Comparison of ENCODE assay signal across 22 cellular contexts in genomic region chr5:588406-588995, GRCh38.
"Had no signal": no experiment of that assay in that cellular context is flagged by ENCODE, and none has a peak within 500 bp of the region (broad histone marks: within the 10 kb centered on the region; RNA-seq: fewer than 3 reads in every experiment).

No MANE protein-coding gene starts in this region.

- H3K4me3 ChIP-seq: breast epithelium, gastrocnemius medialis, left lung, lower lobe of right lung, pancreas, psoas muscle, suprapubic skin, tibial nerve had no signal

- H3K4me1 ChIP-seq: breast epithelium, gastrocnemius medialis, left lung, lower lobe of right lung, pancreas, psoas muscle, suprapubic skin, tibial nerve had no signal

- DNase-seq: activated CD4-positive, alpha-beta memory T cell treated with anti-CD3 and anti-CD28 coated beads, Interleukin-2, amount 10 ng/mL, durations not matched to agents 7 days and 5 days; activated CD4-positive, alpha-beta T cell treated with anti-CD3 and anti-CD28 coated beads for 1 hour; activated CD4-positive, alpha-beta T cell treated with anti-CD3 and anti-CD28 coated beads, Interleukin-2, amount 10 ng/mL, durations not matched to agents 7 days and 5 days; activated naive CD4-positive, alpha-beta T cell; activated T-cell treated with anti-CD3 and anti-CD28 coated beads, Interleukin-2, amount 50 U/mL, for 48 hours; cortex of kidney; effector memory CD8-positive, alpha-beta T cell; erythroblast; gastrocnemius medialis; glutamatergic neuron; left lung; lower lobe of right lung; mesenchymal stem cell; psoas muscle; stimulated activated CD4-positive, alpha-beta T cell treated with anti-CD3 and anti-CD28 coated beads, Interleukin-15, amount 100 ng/mL, for 24 hours; stimulated activated CD4-positive, alpha-beta T cell treated with anti-CD3 and anti-CD28 coated beads, Interleukin-2, amount 100 ng/mL, for 24 hours; stimulated activated naive B cell treated with anti-CD40 and anti-IgM and Interleukin-4, amounts not matched to agents 10 μg/mL and 1 μg/mL and 100 μg/mL, for 72 hours; T-helper 17 cell had no signal

- ATAC-seq: effector memory CD8-positive, alpha-beta T cell; gastrocnemius medialis; left lung; lower lobe of right lung; pancreas; psoas muscle; stimulated activated naive B cell treated with anti-CD40 and anti-IgM and Interleukin-4, amounts not matched to agents 10 μg/mL and 1 μg/mL and 100 μg/mL, for 72 hours; T-helper 17 cell had no signal

- H3K36me3 ChIP-seq: breast epithelium, gastrocnemius medialis, left lung, lower lobe of right lung, pancreas, suprapubic skin, tibial nerve had no signal

- H3K9me3 ChIP-seq: breast epithelium, gastrocnemius medialis, left lung, lower lobe of right lung, pancreas, psoas muscle, suprapubic skin, tibial nerve had no signal

- H3K27ac ChIP-seq: breast epithelium, gastrocnemius medialis, left lung, lower lobe of right lung, pancreas, psoas muscle, suprapubic skin, tibial nerve had no signal

- H3K27me3 ChIP-seq: pancreas, tibial nerve had no signal
